In genomic region chr11:59141191-59141590, GRCh38 we compare ENCODE assay signal across 17 cellular contexts. TPM values are rescaled to one million over a fixed set of nuclear protein-coding genes. Genes with fewer than 3 reads are reported as not detected.
DNase-seq lines count a peak whose midpoint lies in the region; ATAC-seq and TF ChIP-seq lines count a peak whose summit lies in the region.
"Had no signal": no experiment of that assay in that cellular context is flagged by ENCODE, and none has a peak within 500 bp of the region (broad histone marks: within the 10 kb centered on the region; RNA-seq: fewer than 3 reads in every experiment).

No MANE protein-coding gene starts in this region.

- no peaks in the 10 kb centered on the region for H3K27me3 Mint-ChIP-seq in CD4-positive, alpha-beta memory T cell
- H3K27me3 Mint-ChIP-seq in GM23338 (ENCODE audit: insufficient read depth, low read depth, poor library complexity) = peaks cover 14% of the 10 kb centered on the region
- no peaks in the 10 kb centered on the region for H3K27me3 Mint-ChIP-seq in activated CD8-positive, alpha-beta T cell treated with anti-CD3 and anti-CD28 coated beads, Interleukin-2, amount 10 ng/mL, durations not matched to agents 7 days and 5 days (ENCODE audit: low read depth)
- no peaks in the 10 kb centered on the region for H3K27me3 Mint-ChIP-seq in naive thymus-derived CD8-positive, alpha-beta T cell

- no peak overlapping the region for H3K4me3 ChIP-seq in CD4-positive, alpha-beta memory T cell (ENCODE audit: low read length in 2 of 2)
- H3K4me3 ChIP-seq in GM23338 (peak overlapping the region; percentile 63; the same call in 1 of the 2 replicates), MG63 (no peak overlapping the region)

- H3K9me2 ChIP-seq in GM23338 (ENCODE audit: insufficient read depth) = no peaks in the 10 kb centered on the region

- H2AFZ ChIP-seq in GM23338 = no peak overlapping the region

- DNase-seq in CD4-positive, alpha-beta memory T cell = no peak
- no peak for DNase-seq in GM23338 (ENCODE audit: low spot score)
- no peak for DNase-seq in activated CD8-positive, alpha-beta T cell treated with anti-CD3 and anti-CD28 coated beads, Interleukin-2, amount 10 ng/mL, durations not matched to agents 7 days and 5 days
- DNase-seq in naive thymus-derived CD8-positive, alpha-beta T cell = no peak
- DNase-seq in AG08396 (ENCODE audit: low spot score) = no peak
- DNase-seq in MG63 = no peak
- DNase-seq: anterior cingulate cortex; dermis blood vessel endothelial cell; hypothalamus; NCI-H1694 treated with DMSO at 0.1 percent for 48 hours; NCI-H526 treated with DMSO at 0.1 percent for 48 hours; stimulated activated CD4-positive, alpha-beta T cell treated with anti-CD3 and anti-CD28 coated beads, Interleukin-4, amount 100 ng/mL, for 1 hour had no signal

- peaks cover 7% of the 10 kb centered on the region; the same call in 1 of the 2 replicates for H3F3A ChIP-seq in GM23338 (replicated peaks; ENCODE audit: low read depth)

- no peak for TF ChIP-seq CTCF in GM23338 (conservative IDR thresholded peaks at IDR 0.05; ENCODE audit: low read depth in 2 of 2)

- H3K4me1 ChIP-seq in CD4-positive, alpha-beta memory T cell (ENCODE audit: insufficient read depth, low read length) = peaks cover 42% of the 10 kb centered on the region
- H3K4me1 ChIP-seq in GM23338 (ENCODE audit: insufficient read depth) = peaks cover 26% of the 10 kb centered on the region

- H3K9me3 Mint-ChIP-seq in CD4-positive, alpha-beta memory T cell = no peaks in the 10 kb centered on the region
- H3K9me3 Mint-ChIP-seq in GM23338 = peaks cover 13% of the 10 kb centered on the region
- no peaks in the 10 kb centered on the region for H3K9me3 Mint-ChIP-seq in activated CD8-positive, alpha-beta T cell treated with anti-CD3 and anti-CD28 coated beads, Interleukin-2, amount 10 ng/mL, durations not matched to agents 7 days and 5 days (ENCODE audit: insufficient read depth)
- H3K9me3 Mint-ChIP-seq in naive thymus-derived CD8-positive, alpha-beta T cell = no peaks in the 10 kb centered on the region

- no peaks in the 10 kb centered on the region for H3K9me3 ChIP-seq in CD4-positive, alpha-beta memory T cell (ENCODE audit: control insufficient read depth in 1 of 2, low read length in 2 of 2)
- H3K9me3 ChIP-seq in MG63 = no peaks in the 10 kb centered on the region
- H3K9me3 ChIP-seq: right atrium auricular region had no signal

- no peaks in the 10 kb centered on the region for H3K27me3 ChIP-seq in CD4-positive, alpha-beta memory T cell (ENCODE audit: insufficient read depth, low read length)
- peaks cover 4% of the 10 kb centered on the region; the same call in 1 of the 2 replicates for H3K27me3 ChIP-seq in GM23338 (ENCODE audit: insufficient read depth)
- no peaks in the 10 kb centered on the region for H3K27me3 ChIP-seq in MG63
- H3K27me3 ChIP-seq: right atrium auricular region had no signal

- peak overlapping the region; percentile 84; the same call in 1 of the 2 replicates for H3K4me2 ChIP-seq in GM23338

- peaks cover 38 to 58% (median 43%) of the 10 kb centered on the region in 4 donors for H3K4me1 Mint-ChIP-seq in CD4-positive, alpha-beta memory T cell
- peaks cover 25% of the 10 kb centered on the region for H3K4me1 Mint-ChIP-seq in GM23338
- peaks cover 41% of the 10 kb centered on the region for H3K4me1 Mint-ChIP-seq in activated CD8-positive, alpha-beta T cell treated with anti-CD3 and anti-CD28 coated beads, Interleukin-2, amount 10 ng/mL, durations not matched to agents 7 days and 5 days (ENCODE audit: low read depth)
- H3K4me1 Mint-ChIP-seq in naive thymus-derived CD8-positive, alpha-beta T cell = peaks cover 27 to 53% (median 49%) of the 10 kb centered on the region in 4 donors

- no peaks in the 10 kb centered on the region for H3K36me3 ChIP-seq in CD4-positive, alpha-beta memory T cell (ENCODE audit: insufficient read depth, low read length)
- H3K36me3 ChIP-seq in GM23338 (ENCODE audit: insufficient read depth) (no peaks in the 10 kb centered on the region), MG63 (peaks cover 12% of the 10 kb centered on the region)
- H3K36me3 ChIP-seq: right atrium auricular region had no signal

- H3K27ac ChIP-seq in CD4-positive, alpha-beta memory T cell (ENCODE audit: low read depth, low read length) = no peak overlapping the region
- no peak overlapping the region for H3K27ac ChIP-seq in GM23338 (ENCODE audit: low read depth)

- peak overlapping the region in 6 of 8 donors; percentile 17 to 98 (median 97) for H3K4me3 Mint-ChIP-seq in CD4-positive, alpha-beta memory T cell
- H3K4me3 Mint-ChIP-seq in GM23338 = peak overlapping the region; percentile 92; the same call in 1 of the 3 replicates
- peak overlapping the region; percentile 97 for H3K4me3 Mint-ChIP-seq in activated CD8-positive, alpha-beta T cell treated with anti-CD3 and anti-CD28 coated beads, Interleukin-2, amount 10 ng/mL, durations not matched to agents 7 days and 5 days
- peak overlapping the region in 9 of 10 donors; percentile 3 to 98 (median 97) for H3K4me3 Mint-ChIP-seq in naive thymus-derived CD8-positive, alpha-beta T cell

- no peaks in the 10 kb centered on the region for H4K20me1 ChIP-seq in GM23338 (replicated peaks; ENCODE audit: insufficient read depth)

- POLR2A ChIA-PET in CD4-positive, alpha-beta memory T cell (lab: Charles Lee; ENCODE audit: partially characterized antibody) = interaction anchor here (0.6 to 1.4 kb wide), 2 partner anchors 30 to 469 kb away, joined by 4 to 5 read pairs; partner anchors contain the start of gene DTX4
- POLR2A ChIA-PET in activated CD8-positive, alpha-beta T cell treated with anti-CD3 and anti-CD28 coated beads, Interleukin-2, amount 10 ng/mL, durations not matched to agents 7 days and 5 days (lab: Charles Lee) = interaction anchor here (1.0 to 3.1 kb wide), 2 partner anchors 34 to 564 kb away, joined by 3 to 23 read pairs; partner anchors contain the start of gene FAM111B
- POLR2A ChIA-PET in naive thymus-derived CD8-positive, alpha-beta T cell (lab: Charles Lee) = no interaction called here

- H3K79me2 ChIP-seq in GM23338 (replicated peaks; ENCODE audit: insufficient read depth) = peaks cover 9% of the 10 kb centered on the region; the same call in 1 of the 2 replicates

- peak overlapping the region; percentile 11 to 99 (median 97) for H3K27ac Mint-ChIP-seq in CD4-positive, alpha-beta memory T cell
- H3K27ac Mint-ChIP-seq in GM23338 = no peak overlapping the region
- H3K27ac Mint-ChIP-seq in activated CD8-positive, alpha-beta T cell treated with anti-CD3 and anti-CD28 coated beads, Interleukin-2, amount 10 ng/mL, durations not matched to agents 7 days and 5 days = no peak overlapping the region
- peak overlapping the region in 6 of 10 donors; percentile 94 to 100 (median 98) for H3K27ac Mint-ChIP-seq in naive thymus-derived CD8-positive, alpha-beta T cell

- H3K36me3 Mint-ChIP-seq in CD4-positive, alpha-beta memory T cell = peaks cover 6 to 37% of the 10 kb centered on the region in 2 donors
- H3K36me3 Mint-ChIP-seq in GM23338 (ENCODE audit: low read depth) = peaks cover 21% of the 10 kb centered on the region
- peaks cover 46% of the 10 kb centered on the region for H3K36me3 Mint-ChIP-seq in activated CD8-positive, alpha-beta T cell treated with anti-CD3 and anti-CD28 coated beads, Interleukin-2, amount 10 ng/mL, durations not matched to agents 7 days and 5 days (ENCODE audit: low read depth)
- H3K36me3 Mint-ChIP-seq in naive thymus-derived CD8-positive, alpha-beta T cell = peaks cover 0 to 17% (median 4%) of the 10 kb centered on the region in 3 donors

- intact Hi-C loops in CD4-positive, alpha-beta memory T cell (cut with micrococcal nuclease) = loop anchor here (5.0 kb wide), 6 partner anchors 411 to 1814 kb away; partner anchors contain the start of genes MED19, OSBP, TMX2 and ZDHHC5

- CTCF ChIA-PET in CD4-positive, alpha-beta memory T cell (lab: Charles Lee; ENCODE audit: partially characterized antibody) = interaction anchor here (0.7 to 3.9 kb wide), 5 partner anchors 15 to 88 kb away, joined by 3 to 57 read pairs (median 7); partner anchors contain the start of gene DTX4
- CTCF ChIA-PET in activated CD8-positive, alpha-beta T cell treated with anti-CD3 and anti-CD28 coated beads, Interleukin-2, amount 10 ng/mL, durations not matched to agents 7 days and 5 days (lab: Charles Lee) = interaction anchor here (1.0 to 9.1 kb wide), 8 partner anchors 10 to 619 kb away, joined by 3 to 178 read pairs (median 5); partner anchors contain the start of gene DTX4

- ATAC-seq in GM23338 (no peak), GM21619 (IDR thresholded peaks at IDR 0.05; ENCODE audit: unreplicated experiment) (no peak)
- ATAC-seq in activated CD8-positive, alpha-beta T cell treated with anti-CD3 and anti-CD28 coated beads, Interleukin-2, amount 10 ng/mL, durations not matched to agents 7 days and 5 days = no peak
- no peak for ATAC-seq in naive thymus-derived CD8-positive, alpha-beta T cell
- ATAC-seq: left lobe of liver had no signal

RNA-seq across cellular contexts. Expression of gene FAM111A, which starts 1.5 kb away (rescaled TPM):
- 100 to 1,000 TPM; 128 to 130 TPM for total RNA-seq in CD4-positive, alpha-beta memory T cell
- 10 to 100 TPM; 22.8 to 27.4 TPM for polyA plus RNA-seq in CD4-positive, alpha-beta memory T cell
- 31.7 and 38.1 TPM in 2 replicates for total RNA-seq in GM23338 (2014; rRNA removed; shearing (Covaris generic))
- polyA plus RNA-seq in GM23338 (2016; fragmentation: Nextera tagmentation; extraction: Ambion mirVana) = 18.9 and 23.0 TPM in 2 replicates
- total RNA-seq in activated CD8-positive, alpha-beta T cell treated with anti-CD3 and anti-CD28 coated beads, Interleukin-2, amount 10 ng/mL, durations not matched to agents 7 days and 5 days = 100 to 1,000 TPM; 154 to 167 TPM
- 100 to 1,000 TPM; 113 to 117 TPM for total RNA-seq in naive thymus-derived CD8-positive, alpha-beta T cell
- polyA plus RNA-seq in naive thymus-derived CD8-positive, alpha-beta T cell = 10 to 100 TPM; 21.7 to 26.4 (median 22.9) TPM
- 51.9 and 55.0 TPM in 2 replicates for total RNA-seq in MG63 (2014; rRNA removed; shearing (Covaris generic); ENCODE audit: low replicate concordance)

RNA-seq across cellular contexts. Expression of gene DTX4, which starts 30.7 kb away (rescaled TPM):
- 1 to 10 TPM; 2.9 to 3.4 TPM for total RNA-seq in CD4-positive, alpha-beta memory T cell
- under 1 TPM; 0.09 to 0.76 TPM for polyA plus RNA-seq in CD4-positive, alpha-beta memory T cell
- 13.8 and 14.7 TPM in 2 replicates for total RNA-seq in GM23338 (2014; rRNA removed; shearing (Covaris generic))
- polyA plus RNA-seq in GM23338 (2016; fragmentation: Nextera tagmentation; extraction: Ambion mirVana) = 4.2 and 4.3 TPM in 2 replicates
- under 1 TPM; 0.18 to 0.45 TPM for total RNA-seq in activated CD8-positive, alpha-beta T cell treated with anti-CD3 and anti-CD28 coated beads, Interleukin-2, amount 10 ng/mL, durations not matched to agents 7 days and 5 days
- 1 to 10 TPM; 3.3 to 3.5 TPM for total RNA-seq in naive thymus-derived CD8-positive, alpha-beta T cell
- polyA plus RNA-seq in naive thymus-derived CD8-positive, alpha-beta T cell = under 1 TPM; 0.02 to 0.64 (median 0.14) TPM
- total RNA-seq in MG63 (2014; rRNA removed; shearing (Covaris generic); ENCODE audit: low replicate concordance) = 18.8 and 22.7 TPM in 2 replicates

RNA-seq across cellular contexts. Expression of gene FAM111B, which starts 34.2 kb away (rescaled TPM):
- under 1 TPM; 0.23 to 0.53 TPM for total RNA-seq in CD4-positive, alpha-beta memory T cell
- under 1 TPM; 0.33 to 0.44 TPM for polyA plus RNA-seq in CD4-positive, alpha-beta memory T cell
- total RNA-seq in GM23338 (2014; rRNA removed; shearing (Covaris generic)) = 27.9 and 30.6 TPM in 2 replicates
- polyA plus RNA-seq in GM23338 (2016; fragmentation: Nextera tagmentation; extraction: Ambion mirVana) = 28.2 and 40.7 TPM in 2 replicates
- total RNA-seq in activated CD8-positive, alpha-beta T cell treated with anti-CD3 and anti-CD28 coated beads, Interleukin-2, amount 10 ng/mL, durations not matched to agents 7 days and 5 days = 10 to 100 TPM; 66.2 to 69.0 TPM
- 1 to 10 TPM; 2.9 to 4.6 TPM for total RNA-seq in naive thymus-derived CD8-positive, alpha-beta T cell
- polyA plus RNA-seq in naive thymus-derived CD8-positive, alpha-beta T cell = not detected
- 13.3 and 22.9 TPM in 2 replicates for total RNA-seq in MG63 (2014; rRNA removed; shearing (Covaris generic); ENCODE audit: low replicate concordance)

RNA-seq across cellular contexts. Expression of gene GLYATL1B, which starts 55.1 kb away (rescaled TPM):
- not detected for total RNA-seq in CD4-positive, alpha-beta memory T cell
- not detected for polyA plus RNA-seq in CD4-positive, alpha-beta memory T cell
- 0.90 TPM in 1 of 2 replicates, not detected in the other for total RNA-seq in GM23338 (2014; rRNA removed; shearing (Covaris generic))
- 0.27 TPM in 1 of 2 replicates, not detected in the other for polyA plus RNA-seq in GM23338 (2016; fragmentation: Nextera tagmentation; extraction: Ambion mirVana)
- not detected for total RNA-seq in activated CD8-positive, alpha-beta T cell treated with anti-CD3 and anti-CD28 coated beads, Interleukin-2, amount 10 ng/mL, durations not matched to agents 7 days and 5 days
- total RNA-seq in naive thymus-derived CD8-positive, alpha-beta T cell = not detected
- not detected for polyA plus RNA-seq in naive thymus-derived CD8-positive, alpha-beta T cell
- not detected in 2 replicates for total RNA-seq in MG63 (2014; rRNA removed; shearing (Covaris generic); ENCODE audit: low replicate concordance)
- total RNA-seq: dermis blood vessel endothelial cell, H4, right atrium auricular region, RPMI7951 had no signal

Comparison
In these comparisons a context has a peak if more than half of its experiments do, and no peak if none do; other contexts are left out.
1. H3K27ac Mint-ChIP-seq: peak in CD4-positive, alpha-beta memory T cell (7 of 7) and naive thymus-derived CD8-positive, alpha-beta T cell (6 of 10); none in GM23338 (single experiment) and activated CD8-positive, alpha-beta T cell treated with anti-CD3 and anti-CD28 coated beads, Interleukin-2, amount 10 ng/mL, durations not matched to agents 7 days and 5 days (single experiment).
2. Peak in every context shown above with its lines, with median percentiles within 50 percentile points of each other: H3K4me3 Mint-ChIP-seq.